Comparison of ENCODE assay signal across 34 cellular contexts in genomic region chr13:94749162-94749561, GRCh38. TPM values are rescaled to one million over a fixed set of nuclear protein-coding genes. Genes with fewer than 3 reads are reported as not detected.
"Had no signal": no experiment of that assay in that cellular context is flagged by ENCODE, and none has a peak within 500 bp of the region (broad histone marks: within the 10 kb centered on the region; RNA-seq: fewer than 3 reads in every experiment).

No MANE protein-coding gene starts in this region.

- H3K36me3 Mint-ChIP-seq: naive thymus-derived CD8-positive, alpha-beta T cell; natural killer cell treated with Interleukin-12 subunit alpha and Interleukin-12 subunit beta and Interleukin-15 and Interleukin-18, amount 100 ng/mL, for 72 hours; neural progenitor cell; stimulated activated memory B cell treated with anti-CD40 and anti-IgM and Interleukin-4, amounts not matched to agents 10 μg/mL and 1 μg/mL and 100 μg/mL, for 72 hours had no signal

- H3K4me2 ChIP-seq: neural progenitor cell, smooth muscle cell had no signal

- H3K4me1 Mint-ChIP-seq: naive thymus-derived CD8-positive, alpha-beta T cell; nephron progenitor cell; stimulated activated memory B cell treated with anti-CD40 and anti-IgM and Interleukin-4, amounts not matched to agents 10 μg/mL and 1 μg/mL and 100 μg/mL, for 72 hours; stimulated activated naive CD8-positive, alpha-beta T cell treated with anti-CD3 and anti-CD28 coated beads, Interleukin-15, amount 100 ng/mL, for 72 hours had no signal

- H3K27ac ChIP-seq: neural progenitor cell, ovary, parathyroid adenoma, psoas muscle, skin epidermis, spleen, suprapubic skin, testis, tibial artery, transverse colon, upper lobe of left lung, vagina had no signal

- H3K9ac ChIP-seq: neural progenitor cell, parathyroid adenoma had no signal

- H3K79me2 ChIP-seq: parathyroid adenoma had no signal

- ATAC-seq: naive thymus-derived CD8-positive, alpha-beta T cell; natural killer cell treated with Interleukin-12 subunit alpha and Interleukin-12 subunit beta and Interleukin-15 and Interleukin-18, amount 100 ng/mL, for 72 hours; psoas muscle; right cardiac atrium; sciatic nerve; stimulated activated memory B cell treated with anti-CD40 and anti-IgM and Interleukin-4, amounts not matched to agents 10 μg/mL and 1 μg/mL and 100 μg/mL, for 72 hours; stimulated activated naive CD8-positive, alpha-beta T cell treated with anti-CD3 and anti-CD28 coated beads, Interleukin-15, amount 100 ng/mL, for 72 hours; stimulated activated naive CD8-positive, alpha-beta T cell treated with anti-CD3 and anti-CD28 coated beads, Interleukin-15, Interleukin-2, amounts not matched to agents 100 U/mL and 50 U/mL, for 24 hours had no signal

- H3K4me3 Mint-ChIP-seq: naive thymus-derived CD8-positive, alpha-beta T cell; natural killer cell treated with Interleukin-12 subunit alpha and Interleukin-12 subunit beta and Interleukin-15 and Interleukin-18, amount 100 ng/mL, for 72 hours; nephron progenitor cell; neural progenitor cell; stimulated activated memory B cell treated with anti-CD40 and anti-IgM and Interleukin-4, amounts not matched to agents 10 μg/mL and 1 μg/mL and 100 μg/mL, for 72 hours; stimulated activated naive CD8-positive, alpha-beta T cell treated with anti-CD3 and anti-CD28 coated beads, Interleukin-15, amount 100 ng/mL, for 72 hours had no signal

- H3K9me3 Mint-ChIP-seq: naive thymus-derived CD8-positive, alpha-beta T cell; natural killer cell treated with Interleukin-12 subunit alpha and Interleukin-12 subunit beta and Interleukin-15 and Interleukin-18, amount 100 ng/mL, for 72 hours; nephron progenitor cell; neural progenitor cell; stimulated activated memory B cell treated with anti-CD40 and anti-IgM and Interleukin-4, amounts not matched to agents 10 μg/mL and 1 μg/mL and 100 μg/mL, for 72 hours; stimulated activated naive CD8-positive, alpha-beta T cell treated with anti-CD3 and anti-CD28 coated beads, Interleukin-15, amount 100 ng/mL, for 72 hours had no signal

- H2AFZ ChIP-seq: neural progenitor cell, parathyroid adenoma had no signal

- H3K27me3 Mint-ChIP-seq: progenitor cell of endocrine pancreas; stimulated activated memory B cell treated with anti-CD40 and anti-IgM and Interleukin-4, amounts not matched to agents 10 μg/mL and 1 μg/mL and 100 μg/mL, for 72 hours had no signal

- H3K27me3 ChIP-seq: neural progenitor cell, ovary, spleen, suprapubic skin, testis, tibial artery, transverse colon, upper lobe of left lung, vagina had no signal

- H3K4me1 ChIP-seq: parathyroid adenoma, psoas muscle, spleen, suprapubic skin, testis, tibial artery, transverse colon, upper lobe of left lung, vagina had no signal

- H3K27ac Mint-ChIP-seq: naive thymus-derived CD8-positive, alpha-beta T cell; natural killer cell treated with Interleukin-12 subunit alpha and Interleukin-12 subunit beta and Interleukin-15 and Interleukin-18, amount 100 ng/mL, for 72 hours; nephron progenitor cell; neural progenitor cell; progenitor cell of endocrine pancreas; stimulated activated memory B cell treated with anti-CD40 and anti-IgM and Interleukin-4, amounts not matched to agents 10 μg/mL and 1 μg/mL and 100 μg/mL, for 72 hours had no signal

- H3K36me3 ChIP-seq: neural progenitor cell, ovary, spleen, suprapubic skin, tibial artery, transverse colon, upper lobe of left lung, vagina had no signal

- DNase-seq: naive thymus-derived CD8-positive, alpha-beta T cell; nephron progenitor cell; occipital lobe; ovary; posterior cingulate gyrus; psoas muscle; right cardiac atrium; spleen; stimulated activated CD4-positive, alpha-beta T cell treated with anti-CD3 and anti-CD28 coated beads, Interleukin-12 subunit alpha, Interleukin-12 subunit beta, amount 100 ng/mL, for 4 hours; stimulated activated CD4-positive, alpha-beta T cell treated with anti-CD3 and anti-CD28 coated beads, Interleukin-1b, Interleukin-23, amount 100 ng/mL, for 48 hours; stimulated activated CD4-positive, alpha-beta T cell treated with anti-CD3 and anti-CD28 coated beads, Interleukin-4, amount 100 ng/mL, for 1 hour; stimulated activated CD4-positive, alpha-beta T cell treated with anti-CD3 and anti-CD28 coated beads, Interleukin-4, amount 100 ng/mL, for 4 hours; stimulated activated CD8-positive, alpha-beta memory T cell treated with anti-CD3 and anti-CD28 coated beads, Interleukin-4, amount 100 ng/mL, for 48 hours; stimulated activated naive CD4-positive, alpha-beta T cell; stimulated activated naive CD8-positive, alpha-beta T cell treated with anti-CD3 and anti-CD28 coated beads, Interleukin-15, amount 100 ng/mL, for 72 hours; stimulated activated naive CD8-positive, alpha-beta T cell treated with anti-CD3 and anti-CD28 coated beads, Interleukin-15, Interleukin-2, amounts not matched to agents 100 U/mL and 50 U/mL, for 24 hours; substantia nigra; testis; tibial artery; transverse colon; upper lobe of left lung had no signal

- H3K9me3 ChIP-seq: ovary, psoas muscle, spleen, suprapubic skin, testis, tibial artery, transverse colon, upper lobe of left lung, vagina had no signal

- H3K4me3 ChIP-seq: neural progenitor cell, ovary, psoas muscle, skin epidermis, smooth muscle cell, spleen, suprapubic skin, testis, tibial artery, transverse colon, upper lobe of left lung, vagina had no signal

RNA-seq across cellular contexts. Expression of gene SOX21, which starts 36.8 kb away (rescaled TPM):
- total RNA-seq: naive thymus-derived CD8-positive, alpha-beta T cell; natural killer cell treated with Interleukin-12 subunit alpha and Interleukin-12 subunit beta and Interleukin-15 and Interleukin-18, amount 100 ng/mL, for 72 hours; osteoblast; ovary; psoas muscle; renal cortical epithelial cell; right cardiac atrium; sciatic nerve; smooth muscle cell; spleen; transverse colon; ureter had no signal
- polyA plus RNA-seq: naive thymus-derived CD8-positive, alpha-beta T cell; psoas muscle; right cardiac atrium; smooth muscle cell; spleen had no signal
